16 cellular contexts compared by ENCODE assay signal in the genomic region with DNA sequence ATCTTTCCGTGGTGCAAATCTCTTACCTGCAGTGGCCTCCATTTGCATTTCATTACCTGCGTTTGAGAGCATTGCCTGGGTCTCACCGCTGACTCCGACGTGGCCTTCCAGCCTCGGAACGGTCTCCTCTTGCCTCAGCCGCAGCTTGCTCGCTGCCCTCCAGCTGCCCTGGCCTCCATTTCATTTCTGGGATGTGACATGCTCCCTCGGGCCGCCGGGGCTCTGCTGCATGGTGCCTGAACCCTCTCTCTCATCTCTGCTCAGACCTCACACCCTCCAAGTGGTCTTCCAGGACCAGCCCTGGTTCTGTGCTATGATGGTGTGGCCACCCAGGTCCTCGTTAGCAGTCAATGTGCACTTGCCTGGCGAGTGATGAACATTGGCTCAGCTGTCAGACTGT.
DNase-seq lines count a peak whose midpoint lies in the region; ATAC-seq and TF ChIP-seq lines count a peak whose summit lies in the region.
"Had no signal": no experiment of that assay in that cellular context is flagged by ENCODE, and none has a peak within 500 bp of the region (broad histone marks: within the 10 kb centered on the region; RNA-seq: fewer than 3 reads in every experiment).

No MANE protein-coding gene starts in this region.

- H3K4ac ChIP-seq in neuronal stem cell (ENCODE audit: low read length), result no peak overlapping the region

- H4K91ac ChIP-seq in neuronal stem cell (ENCODE audit: low read depth, low read length, poor library complexity), result no peak overlapping the region

- H3K79me1 ChIP-seq in neuronal stem cell (ENCODE audit: low read depth, low read length), result no peaks in the 10 kb centered on the region

- no peak overlapping the region for H2AFZ ChIP-seq in neuronal stem cell (ENCODE audit: low read length)

- H3K27ac ChIP-seq in endodermal cell (ENCODE audit: low read depth, low read length) (no peak overlapping the region), SJCRH30 (no peak overlapping the region), neuronal stem cell (replicated peaks; ENCODE audit: low read length) (no peak overlapping the region)
- H3K27ac ChIP-seq: 22Rv1, A549, C4-2B had no signal

- H3K4me3 ChIP-seq in endodermal cell (ENCODE audit: low read length) (no peak overlapping the region), SJCRH30 (no peak overlapping the region), neuronal stem cell (ENCODE audit: low read length in 2 of 2) (no peak overlapping the region)
- H3K4me3 ChIP-seq: A549 had no signal

- H3K4me1 Mint-ChIP-seq in activated naive CD8-positive, alpha-beta T cell treated with anti-CD3 and anti-CD28 coated beads, Interleukin-2, amount 10 ng/mL, durations not matched to agents 7 days and 5 days, result peaks cover 2% of the 10 kb centered on the region
- peaks cover 8% of the 10 kb centered on the region for H3K4me1 Mint-ChIP-seq in activated naive CD8-positive, alpha-beta T cell treated with anti-CD3 and anti-CD28 coated beads for 36 hours
- H3K4me1 Mint-ChIP-seq in endodermal cell, result no peaks in the 10 kb centered on the region

- H3K27me3 Mint-ChIP-seq in activated naive CD8-positive, alpha-beta T cell treated with anti-CD3 and anti-CD28 coated beads, Interleukin-2, amount 10 ng/mL, durations not matched to agents 7 days and 5 days, result no peaks in the 10 kb centered on the region
- no peaks in the 10 kb centered on the region for H3K27me3 Mint-ChIP-seq in activated naive CD8-positive, alpha-beta T cell treated with anti-CD3 and anti-CD28 coated beads for 36 hours
- no peaks in the 10 kb centered on the region for H3K27me3 Mint-ChIP-seq in endodermal cell (ENCODE audit: insufficient read depth)
- H3K27me3 Mint-ChIP-seq: CD4-positive, alpha-beta T cell had no signal

- intact Hi-C loops in sciatic nerve (cut with DNase I), result no loop called here

- POLR2A ChIA-PET in activated naive CD8-positive, alpha-beta T cell treated with anti-CD3 and anti-CD28 coated beads, Interleukin-2, amount 10 ng/mL, durations not matched to agents 7 days and 5 days (lab: Charles Lee), result no interaction called here

- H3K23ac ChIP-seq in neuronal stem cell (ENCODE audit: low read depth, low read length, poor library complexity), result no peak overlapping the region

- H3K18ac ChIP-seq in neuronal stem cell (ENCODE audit: low read length), result no peak overlapping the region

- no peak overlapping the region for H2BK12ac ChIP-seq in neuronal stem cell (ENCODE audit: low read length)

- no peaks in the 10 kb centered on the region for H3K27me3 ChIP-seq in endodermal cell (ENCODE audit: control insufficient read depth, insufficient read depth, low read length, poor library complexity, severe bottlenecking)
- no peaks in the 10 kb centered on the region for H3K27me3 ChIP-seq in SJCRH30
- no peaks in the 10 kb centered on the region for H3K27me3 ChIP-seq in neuronal stem cell (ENCODE audit: control insufficient read depth in 3 of 3, insufficient read depth in 3 of 3, low read depth in 1 of 3, low read length in 3 of 3)

- H3K36me3 ChIP-seq in endodermal cell (ENCODE audit: control insufficient read depth, insufficient read depth, low read length), result peaks cover 4% of the 10 kb centered on the region
- no peaks in the 10 kb centered on the region for H3K36me3 ChIP-seq in SJCRH30
- H3K36me3 ChIP-seq in neuronal stem cell (replicated peaks in 1 of 2; ENCODE audit: control insufficient read depth in 2 of 2, insufficient read depth in 2 of 2, low read length in 2 of 2), result peaks cover 0 to 4% of the 10 kb centered on the region in 2 donors

- no peak overlapping the region for H3K4me2 ChIP-seq in neuronal stem cell (ENCODE audit: insufficient read depth, low read length, poor library complexity, severe bottlenecking)
- H3K4me2 ChIP-seq: A549 had no signal

- H2BK5ac ChIP-seq in neuronal stem cell (ENCODE audit: low read length), result no peak overlapping the region

- H3K4me3 Mint-ChIP-seq in activated naive CD8-positive, alpha-beta T cell treated with anti-CD3 and anti-CD28 coated beads, Interleukin-2, amount 10 ng/mL, durations not matched to agents 7 days and 5 days, result no peak overlapping the region
- no peak overlapping the region for H3K4me3 Mint-ChIP-seq in activated naive CD8-positive, alpha-beta T cell treated with anti-CD3 and anti-CD28 coated beads for 36 hours
- no peak overlapping the region for H3K4me3 Mint-ChIP-seq in endodermal cell
- H3K4me3 Mint-ChIP-seq: CD4-positive, alpha-beta T cell had no signal

- H3K14ac ChIP-seq in neuronal stem cell (ENCODE audit: low read length), result no peak overlapping the region

- no peaks in the 10 kb centered on the region for H3K4me1 ChIP-seq in endodermal cell (ENCODE audit: control insufficient read depth, insufficient read depth, low read length)
- no peaks in the 10 kb centered on the region for H3K4me1 ChIP-seq in SJCRH30
- no peaks in the 10 kb centered on the region for H3K4me1 ChIP-seq in neuronal stem cell (ENCODE audit: control insufficient read depth in 2 of 2, insufficient read depth in 1 of 2, low read depth in 1 of 2, low read length in 2 of 2)
- H3K4me1 ChIP-seq: A549 had no signal

- 81 to 86% methylated on average over 12 to 14 of the region's 14 CpGs for WGBS in endodermal cell (ENCODE audit: insufficient coverage in 1 of 2, insufficient read length in 1 of 2), 2 experiments
- no CpG with 5 or more reads among the region's 14 CpGs for WGBS in neuronal stem cell (ENCODE audit: extremely low coverage in 2 of 2, insufficient read length in 2 of 2, insufficient replicate concordance in 1 of 2), 2 donors

- H3K36me3 Mint-ChIP-seq in activated naive CD8-positive, alpha-beta T cell treated with anti-CD3 and anti-CD28 coated beads, Interleukin-2, amount 10 ng/mL, durations not matched to agents 7 days and 5 days, result peaks cover 3% of the 10 kb centered on the region
- H3K36me3 Mint-ChIP-seq in activated naive CD8-positive, alpha-beta T cell treated with anti-CD3 and anti-CD28 coated beads for 36 hours, result peaks cover 14% of the 10 kb centered on the region
- H3K36me3 Mint-ChIP-seq in endodermal cell (ENCODE audit: low read depth), result no peaks in the 10 kb centered on the region

- TF ChIP-seq CTCF in endodermal cell (conservative IDR thresholded peaks at IDR 0.05), result no peak

- H4K8ac ChIP-seq in neuronal stem cell (ENCODE audit: low read depth, low read length), result no peak overlapping the region

- DNase-seq in activated naive CD8-positive, alpha-beta T cell treated with anti-CD3 and anti-CD28 coated beads, Interleukin-2, amount 10 ng/mL, durations not matched to agents 7 days and 5 days, result no peak
- no peak for DNase-seq in activated naive CD8-positive, alpha-beta T cell treated with anti-CD3 and anti-CD28 coated beads for 36 hours
- DNase-seq in endodermal cell (no peak), sciatic nerve (ENCODE audit: low spot score) (peak; percentile 39), SJCRH30 (no peak), neuronal stem cell (ENCODE audit: low spot score) (no peak)
- DNase-seq in stimulated activated CD4-positive, alpha-beta T cell treated with anti-CD3 and anti-CD28 coated beads, Interleukin-4, amount 100 ng/mL, for 24 hours, result no peak
- DNase-seq: AML-193; CD4-positive, alpha-beta T cell; DMS153; DMS79; GDM1 had no signal

- no peak overlapping the region for H2BK120ac ChIP-seq in neuronal stem cell (ENCODE audit: low read depth, low read length)

- no peak overlapping the region for H2AK5ac ChIP-seq in neuronal stem cell (ENCODE audit: low read depth, low read length)

- H3K9me3 ChIP-seq in endodermal cell (ENCODE audit: control insufficient read depth, low read length) (no peaks in the 10 kb centered on the region), SJCRH30 (replicated peaks) (no peaks in the 10 kb centered on the region), neuronal stem cell (replicated peaks in 1 of 2; ENCODE audit: control insufficient read depth in 2 of 2, insufficient read depth in 1 of 2, low read depth in 1 of 2, low read length in 2 of 2) (peaks cover 0 to 6% of the 10 kb centered on the region in 2 donors)
- H3K9me3 ChIP-seq: A549, Caco-2 had no signal

- H3K9ac ChIP-seq in endodermal cell (ENCODE audit: extremely low read depth, low read length, poor library complexity, severe bottlenecking) (no peak overlapping the region), neuronal stem cell (ENCODE audit: low read depth, low read length, poor library complexity) (no peak overlapping the region)

- no peaks in the 10 kb centered on the region for H3K9me3 Mint-ChIP-seq in activated naive CD8-positive, alpha-beta T cell treated with anti-CD3 and anti-CD28 coated beads, Interleukin-2, amount 10 ng/mL, durations not matched to agents 7 days and 5 days
- H3K9me3 Mint-ChIP-seq in activated naive CD8-positive, alpha-beta T cell treated with anti-CD3 and anti-CD28 coated beads for 36 hours, result no peaks in the 10 kb centered on the region
- H3K9me3 Mint-ChIP-seq in endodermal cell, result no peaks in the 10 kb centered on the region
- H3K9me3 Mint-ChIP-seq: CD4-positive, alpha-beta T cell had no signal

- peak overlapping the region; percentile 12 for H3K27ac Mint-ChIP-seq in activated naive CD8-positive, alpha-beta T cell treated with anti-CD3 and anti-CD28 coated beads, Interleukin-2, amount 10 ng/mL, durations not matched to agents 7 days and 5 days
- no peak overlapping the region for H3K27ac Mint-ChIP-seq in activated naive CD8-positive, alpha-beta T cell treated with anti-CD3 and anti-CD28 coated beads for 36 hours
- peak overlapping the region; percentile 53 for H3K27ac Mint-ChIP-seq in endodermal cell
- H3K27ac Mint-ChIP-seq: CD4-positive, alpha-beta T cell had no signal

- no peak overlapping the region for H2BK15ac ChIP-seq in neuronal stem cell (ENCODE audit: low read length)

- no peak for ATAC-seq in activated naive CD8-positive, alpha-beta T cell treated with anti-CD3 and anti-CD28 coated beads, Interleukin-2, amount 10 ng/mL, durations not matched to agents 7 days and 5 days (ENCODE audit: low read depth)
- no peak for ATAC-seq in sciatic nerve
- ATAC-seq: A549 had no signal
